ENCODE assay signal across 23 cellular contexts in the genomic region with DNA sequence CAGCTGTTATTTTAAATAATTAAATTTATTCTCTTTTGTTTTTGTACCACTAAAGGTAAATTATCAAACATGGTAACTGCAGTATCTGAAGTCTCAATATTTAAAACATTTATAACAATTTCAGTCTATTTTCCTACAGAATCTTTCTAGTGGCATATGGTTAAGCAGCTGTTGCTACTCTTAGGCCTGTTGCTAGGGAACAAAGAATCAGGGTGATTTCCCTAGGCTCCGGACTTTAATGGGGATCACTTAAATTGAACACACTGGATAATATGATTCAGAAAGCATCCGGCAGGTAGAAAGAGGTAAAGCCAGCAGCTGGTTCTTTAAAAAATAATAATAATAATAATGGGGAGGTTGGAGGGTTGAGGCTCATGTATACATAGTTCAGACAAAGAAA. TPM values are rescaled to one million over a fixed set of nuclear protein-coding genes. Genes with fewer than 3 reads are reported as not detected.
DNase-seq lines count a peak whose midpoint lies in the region; ATAC-seq and TF ChIP-seq lines count a peak whose summit lies in the region.
"Had no signal": no experiment of that assay in that cellular context is flagged by ENCODE, and none has a peak within 500 bp of the region (broad histone marks: within the 10 kb centered on the region; RNA-seq: fewer than 3 reads in every experiment).

No MANE protein-coding gene starts in this region.

- ATAC-seq in HG03095 (IDR thresholded peaks at IDR 0.05; ENCODE audit: unreplicated experiment) = no peak
- ATAC-seq: activated CD8-positive, alpha-beta memory T cell treated with anti-CD3 and anti-CD28 coated beads, Interleukin-2, amount 10 ng/mL, durations not matched to agents 7 days and 5 days; stimulated activated effector memory CD8-positive, alpha-beta T cell treated with anti-CD3 and anti-CD28 coated beads, Interleukin-12 subunit alpha, Interleukin-12 subunit beta, amount 100 ng/mL, for 72 hours had no signal

- H3F3A ChIP-seq in smooth muscle cell (ENCODE audit: low read depth) = no peaks in the 10 kb centered on the region

- H3K27ac ChIP-seq in SJCRH30 (peak overlapping the region; percentile 32), smooth muscle cell (ENCODE audit: low read depth) (peak overlapping the region; percentile 60), coronary artery (no peak overlapping the region)
- H3K27ac ChIP-seq: 22Rv1, BLaER1, left ventricle myocardium inferior, parathyroid adenoma, tibial artery had no signal

- no peak overlapping the region for H2AFZ ChIP-seq in smooth muscle cell (ENCODE audit: low read depth)
- H2AFZ ChIP-seq: parathyroid adenoma had no signal

- H3K4me2 ChIP-seq in smooth muscle cell = peak overlapping the region; percentile 46
- H3K4me2 ChIP-seq: BLaER1 had no signal

- H3K4me3 ChIP-seq in SJCRH30 (no peak overlapping the region), smooth muscle cell (no peak overlapping the region), coronary artery (no peak overlapping the region)
- H3K4me3 ChIP-seq: BLaER1, left ventricle myocardium inferior, tibial artery had no signal

- no peaks in the 10 kb centered on the region for H3K9me3 ChIP-seq in SJCRH30 (replicated peaks)
- no peaks in the 10 kb centered on the region for H3K9me3 ChIP-seq in smooth muscle cell (replicated peaks; ENCODE audit: low read depth)
- H3K9me3 ChIP-seq: BLaER1, left ventricle myocardium inferior, tibial artery had no signal

- H3K27me3 ChIP-seq in SJCRH30 (no peaks in the 10 kb centered on the region), smooth muscle cell (ENCODE audit: low read depth) (no peaks in the 10 kb centered on the region)
- H3K27me3 ChIP-seq: BLaER1, tibial artery had no signal

- TF ChIP-seq CTCF in smooth muscle cell (IDR thresholded peaks at IDR 0.05; ENCODE audit: borderline replicate concordance, insufficient read depth, poor library complexity, severe bottlenecking) = no peak
- TF ChIP-seq CTCF in coronary artery (IDR thresholded peaks at IDR 0.05) = no peak

- 75% methylated on average over 2 of the region's 2 CpGs for WGBS in smooth muscle cell (ENCODE audit: low lambda C conversion rate)

- H4K20me1 ChIP-seq in smooth muscle cell (ENCODE audit: low read depth) = peaks cover 4% of the 10 kb centered on the region

- DNase-seq in DMS53 (lab: John Stamatoyannopoulos, UW) = peak; percentile 5
- DNase-seq in DMS53 treated with DMSO at 0.1 percent for 48 hours (lab: John Stamatoyannopoulos, UW; ENCODE audit: unreplicated experiment) = no peak
- peak; percentile 25 for DNase-seq in NCI-H146 treated with DMSO at 0.1 percent for 48 hours (lab: John Stamatoyannopoulos, UW; ENCODE audit: unreplicated experiment)
- peak in 1 of 2 experiments; percentile 40 for DNase-seq in SJCRH30
- DNase-seq in smooth muscle cell (lab: John Stamatoyannopoulos, UW; ENCODE audit: unreplicated experiment) = no peak
- DNase-seq in activated gamma-delta T cell treated with Interleukin-2 at 50 U/mL for 16 hours = no peak
- DNase-seq in coronary artery (ENCODE audit: low spot score) = no peak
- DNase-seq: activated CD4-positive, CD25-positive, alpha-beta regulatory T cell treated with anti-CD3 and anti-CD28 coated beads, Interleukin-2, amount 50 U/mL, for 72 hours; activated CD8-positive, alpha-beta memory T cell treated with anti-CD3 and anti-CD28 coated beads, Interleukin-2, amount 10 ng/mL, durations not matched to agents 7 days and 5 days; activated effector memory CD4-positive, alpha-beta T cell treated with Interleukin-2 at 50 U/mL for 16 hours; amygdala; foreskin melanocyte; left ventricle myocardium inferior; NCI-H2081 treated with DMSO at 0.1 percent for 48 hours; Right ventricle myocardium superior; small intestine; T-helper 2 cell; tibial artery had no signal

- peaks cover 98% of the 10 kb centered on the region for H3K79me2 ChIP-seq in smooth muscle cell (ENCODE audit: low read depth)

- H3K9ac ChIP-seq in smooth muscle cell (ENCODE audit: low read depth) = no peak overlapping the region
- H3K9ac ChIP-seq: BLaER1, parathyroid adenoma had no signal

- no peaks in the 10 kb centered on the region for H3K4me1 ChIP-seq in SJCRH30
- no peaks in the 10 kb centered on the region for H3K4me1 ChIP-seq in smooth muscle cell (ENCODE audit: low read depth)
- H3K4me1 ChIP-seq: BLaER1, parathyroid adenoma had no signal

- H3K36me3 ChIP-seq in SJCRH30 (no peaks in the 10 kb centered on the region), smooth muscle cell (ENCODE audit: low read depth) (no peaks in the 10 kb centered on the region)
- H3K36me3 ChIP-seq: left ventricle myocardium inferior, tibial artery had no signal

RNA-seq across cellular contexts. Expression of gene FBXO8, which starts 17.6 kb away (rescaled TPM):
- total RNA-seq in SJCRH30 (2014; rRNA removed; shearing (Covaris generic)) = 7.8 and 9.9 TPM in 2 replicates
- 45.7 and 54.3 TPM in 2 replicates for total RNA-seq in smooth muscle cell
- 34.2 and 35.6 TPM in 2 replicates for polyA plus RNA-seq in smooth muscle cell

RNA-seq across cellular contexts. Expression of gene CEP44, which starts 17.8 kb away (rescaled TPM):
- 14.4 and 14.7 TPM in 2 replicates for total RNA-seq in SJCRH30 (2014; rRNA removed; shearing (Covaris generic))
- 25.2 and 27.5 TPM in 2 replicates for total RNA-seq in smooth muscle cell
- polyA plus RNA-seq in smooth muscle cell = 11.2 and 11.4 TPM in 2 replicates

Comparison
In these comparisons a context has a peak if more than half of its experiments do, and no peak if none do; other contexts are left out.
1. DNase-seq: peak in DMS53 (single experiment) and NCI-H146 treated with DMSO at 0.1 percent for 48 hours (single experiment); none in DMS53 treated with DMSO at 0.1 percent for 48 hours (single experiment), smooth muscle cell (single experiment), activated gamma-delta T cell treated with Interleukin-2 at 50 U/mL for 16 hours (single experiment) and coronary artery (single experiment).
2. H3K27ac ChIP-seq: peak in SJCRH30 (single experiment) and smooth muscle cell (single experiment); none in coronary artery (0 of 2).